Comparison of ENCODE assay signal across 22 cellular contexts in genomic region chr5:5380298-5380697, GRCh38. TPM values are rescaled to one million over a fixed set of nuclear protein-coding genes. Genes with fewer than 3 reads are reported as not detected.
DNase-seq lines count a peak whose midpoint lies in the region; ATAC-seq and TF ChIP-seq lines count a peak whose summit lies in the region.
"Had no signal": no experiment of that assay in that cellular context is flagged by ENCODE, and none has a peak within 500 bp of the region (broad histone marks: within the 10 kb centered on the region; RNA-seq: fewer than 3 reads in every experiment).

No MANE protein-coding gene starts in this region.

- H3K27ac ChIP-seq in brain microvascular endothelial cell: no peak overlapping the region
- no peak overlapping the region for H3K27ac ChIP-seq in upper lobe of left lung
- H3K27ac ChIP-seq: C4-2B, GM23248 had no signal

- peak; percentile 71 for DNase-seq in RPMI7951 (ENCODE audit: low read depth)
- DNase-seq in brain microvascular endothelial cell: peak; percentile 48
- peak; percentile 80 for DNase-seq in medulla oblongata (ENCODE audit: extremely low spot score)
- DNase-seq in superior temporal gyrus (ENCODE audit: extremely low spot score): peak; percentile 70
- no peak for DNase-seq in upper lobe of left lung
- no peak for DNase-seq in NK-92 treated with Interleukin-12 subunit alpha and Interleukin-12 subunit beta, amount 100 ng/mL, for 24 hours (lab: John Stamatoyannopoulos, UW)
- DNase-seq: ACHN, DMS79 treated with DMSO at 0.1 percent for 48 hours, GM23248, Kasumi-1, MM.1S, NCI-H1092, NCI-H1436 treated with DMSO at 0.1 percent for 48 hours, NCI-H2081 treated with DMSO at 0.1 percent for 48 hours, NCI-H510A, NCI-H748 treated with DMSO at 0.1 percent for 48 hours, RPMI8226, SHP77 treated with DMSO at 0.1 percent for 48 hours had no signal

- no peak for TF ChIP-seq CTCF in brain microvascular endothelial cell (IDR thresholded peaks at IDR 0.05; ENCODE audit: low read depth, low read length, missing control alignments)
- TF ChIP-seq CTCF in upper lobe of left lung (IDR thresholded peaks at IDR 0.05): no peak

- 87 to 88% methylated on average over 6 of the region's 6 CpGs for WGBS in upper lobe of left lung, 2 donors

- ATAC-seq in upper lobe of left lung (ENCODE audit: low FRiP score in 2 of 2): no peak
- ATAC-seq in GM21619 (IDR thresholded peaks at IDR 0.05; ENCODE audit: unreplicated experiment): no peak
- ATAC-seq: SK-N-SH treated with all-trans-retinoic acid at 6 μM for 48 hours had no signal

- in situ Hi-C loops in brain microvascular endothelial cell (cut with HindIII; ENCODE audit: low pct_ligation_motif_present, low sequenced_read_pairs): no loop called here

- H3K4me3 ChIP-seq in brain microvascular endothelial cell (ENCODE audit: low read depth, low read length) (no peak overlapping the region), upper lobe of left lung (no peak overlapping the region)
- H3K4me3 ChIP-seq: GM23248, HAP-1 had no signal

- no peaks in the 10 kb centered on the region for H3K27me3 ChIP-seq in brain microvascular endothelial cell (replicated peaks)
- H3K27me3 ChIP-seq in upper lobe of left lung: no peaks in the 10 kb centered on the region

- H3K36me3 ChIP-seq in brain microvascular endothelial cell (replicated peaks): no peaks in the 10 kb centered on the region
- no peaks in the 10 kb centered on the region for H3K36me3 ChIP-seq in upper lobe of left lung
- H3K36me3 ChIP-seq: HAP-1 had no signal

- no peaks in the 10 kb centered on the region for H3K4me1 ChIP-seq in upper lobe of left lung
- H3K4me1 ChIP-seq: HAP-1 had no signal

- TF ChIP-seq POLR2A in upper lobe of left lung (IDR thresholded peaks at IDR 0.05): no peak

- no peak for TF ChIP-seq EP300 in upper lobe of left lung (IDR thresholded peaks at IDR 0.05)

- no peaks in the 10 kb centered on the region for H3K9me3 ChIP-seq in upper lobe of left lung
- H3K9me3 ChIP-seq: HAP-1 had no signal

RNA-seq across cellular contexts. Expression of gene ICE1, which starts 42.2 kb away (rescaled TPM):
- total RNA-seq in RPMI7951 (2014; rRNA removed; shearing (Covaris generic)): 18.4 and 19.8 TPM in 2 replicates
- 10 to 100 TPM; 15.8 to 40.5 (median 25.0) TPM for total RNA-seq in upper lobe of left lung

Comparison
In these comparisons a context has a peak if more than half of its experiments do, and no peak if none do; other contexts are left out.
1. DNase-seq: peak in RPMI7951 (single experiment), brain microvascular endothelial cell (single experiment), medulla oblongata (single experiment) and superior temporal gyrus (single experiment); none in upper lobe of left lung (0 of 2) and NK-92 treated with Interleukin-12 subunit alpha and Interleukin-12 subunit beta, amount 100 ng/mL, for 24 hours (single experiment).